In genomic region chr13:45242070-45242469, GRCh38 we compare ENCODE assay signal across 12 cellular contexts. TPM values are rescaled to one million over a fixed set of nuclear protein-coding genes. Genes with fewer than 3 reads are reported as not detected.
DNase-seq lines count a peak whose midpoint lies in the region; ATAC-seq and TF ChIP-seq lines count a peak whose summit lies in the region.
"Had no signal": no experiment of that assay in that cellular context is flagged by ENCODE, and none has a peak within 500 bp of the region (broad histone marks: within the 10 kb centered on the region; RNA-seq: fewer than 3 reads in every experiment).

No MANE protein-coding gene starts in this region.

- BruUV-seq in OCI-LY7 (replicated peaks; lab: Mats Ljungman, UMichigan): no TSS peak

- no peak overlapping the region for H3K4me3 Mint-ChIP-seq in activated T-helper 1 cell treated with anti-CD3 and anti-CD28 coated beads, Interleukin-12 subunit alpha, Interleukin-12 subunit beta, Interleukin-2, Interleukin-4 antibody, amounts not matched to agents 30 ng/mL and 10 ng/mL and 1 ng/mL, durations not matched to agents 14 hours and 24 hours and 36 hours

- H2AFZ ChIP-seq in OCI-LY7 (ENCODE audit: low read length): no peak overlapping the region

- no peaks in the 10 kb centered on the region for H3K79me2 ChIP-seq in OCI-LY7 (ENCODE audit: insufficient read depth, low read depth, low read length)

- H3K27ac ChIP-seq in psoas muscle (peak overlapping the region; percentile 40), OCI-LY7 (ENCODE audit: low read depth, low read length, poor library complexity, severe bottlenecking) (no peak overlapping the region)

- no peaks in the 10 kb centered on the region for H3K9me3 Mint-ChIP-seq in activated T-helper 1 cell treated with anti-CD3 and anti-CD28 coated beads, Interleukin-12 subunit alpha, Interleukin-12 subunit beta, Interleukin-2, Interleukin-4 antibody, amounts not matched to agents 30 ng/mL and 10 ng/mL and 1 ng/mL, durations not matched to agents 14 hours and 24 hours and 36 hours

- no peak overlapping the region for H3K4me2 ChIP-seq in OCI-LY7 (ENCODE audit: low read length)

- H3K27ac Mint-ChIP-seq in activated T-helper 1 cell treated with anti-CD3 and anti-CD28 coated beads, Interleukin-12 subunit alpha, Interleukin-12 subunit beta, Interleukin-2, Interleukin-4 antibody, amounts not matched to agents 30 ng/mL and 10 ng/mL and 1 ng/mL, durations not matched to agents 14 hours and 24 hours and 36 hours: no peak overlapping the region

- POLR2A ChIA-PET in OCI-LY7 (lab: Charles Lee): interaction anchor here (0.6 to 1.0 kb wide), 2 partner anchors 18 kb away, joined by 3 read pairs; no protein-coding TSS in a partner anchor

- DNase-seq in H4 (ENCODE audit: low spot score) (peak; percentile 12), RPMI8226 (peak; percentile 25), fibroblast of the aortic adventitia (ENCODE audit: low read depth) (peak; percentile 64), psoas muscle (no peak), OCI-LY7 (ENCODE audit: low spot score) (no peak)
- no peak for DNase-seq in activated T-helper 1 cell treated with anti-CD3 and anti-CD28 coated beads, Interleukin-12 subunit alpha, Interleukin-12 subunit beta, Interleukin-2, Interleukin-4 antibody, amounts not matched to agents 30 ng/mL and 10 ng/mL and 1 ng/mL, durations not matched to agents 14 hours and 24 hours and 36 hours (ENCODE audit: low spot score)
- DNase-seq: kidney glomerular epithelial cell; NCI-H2081 treated with DMSO at 0.1 percent for 48 hours; stimulated activated CD4-positive, alpha-beta T cell treated with anti-CD3 and anti-CD28 coated beads, Interleukin-4, amount 100 ng/mL, for 24 hours; T1000 had no signal

- TF ChIP-seq CTCF in fibroblast of the aortic adventitia (IDR thresholded peaks at IDR 0.05; ENCODE audit: insufficient read depth, low read length) (no peak), psoas muscle (IDR thresholded peaks at IDR 0.05) (no peak), OCI-LY7 (conservative IDR thresholded peaks at IDR 0.05; ENCODE audit: low read length) (no peak)

- H3K9me2 ChIP-seq in OCI-LY7 (ENCODE audit: insufficient read depth, low read length): no peaks in the 10 kb centered on the region

- H4K20me1 ChIP-seq in OCI-LY7 (ENCODE audit: insufficient read depth, low read length): no peaks in the 10 kb centered on the region

- peak; percentile 43 to 88 (median 81) for ATAC-seq in psoas muscle
- ATAC-seq in GM21423 (IDR thresholded peaks at IDR 0.05; ENCODE audit: unreplicated experiment): no peak
- no peak for ATAC-seq in HG02610 (IDR thresholded peaks at IDR 0.05; ENCODE audit: unreplicated experiment)

- H3K9me3 ChIP-seq in psoas muscle (no peaks in the 10 kb centered on the region), OCI-LY7 (ENCODE audit: low read length) (no peaks in the 10 kb centered on the region)

- H3K4me1 ChIP-seq in psoas muscle: peaks cover 26% of the 10 kb centered on the region
- H3K4me1 ChIP-seq in OCI-LY7 (ENCODE audit: insufficient read depth, low read length, poor library complexity, severe bottlenecking): no peaks in the 10 kb centered on the region

- H3K36me3 ChIP-seq in psoas muscle (ENCODE audit: insufficient read depth in 1 of 2, low read depth in 1 of 2): no peaks in the 10 kb centered on the region
- no peaks in the 10 kb centered on the region for H3K36me3 ChIP-seq in OCI-LY7 (ENCODE audit: insufficient read depth, low read length)

- H3K4me3 ChIP-seq in fibroblast of the aortic adventitia (ENCODE audit: low read depth, low read length) (no peak overlapping the region), psoas muscle (peak overlapping the region; percentile 0), OCI-LY7 (ENCODE audit: low read depth, low read length, poor library complexity, severe bottlenecking) (no peak overlapping the region)

- no peaks in the 10 kb centered on the region for H3K27me3 Mint-ChIP-seq in activated T-helper 1 cell treated with anti-CD3 and anti-CD28 coated beads, Interleukin-12 subunit alpha, Interleukin-12 subunit beta, Interleukin-2, Interleukin-4 antibody, amounts not matched to agents 30 ng/mL and 10 ng/mL and 1 ng/mL, durations not matched to agents 14 hours and 24 hours and 36 hours (ENCODE audit: insufficient read depth)

- intact Hi-C loops in psoas muscle (cut with DNase I): no loop called here
- intact Hi-C loops in activated T-helper 1 cell treated with anti-CD3 and anti-CD28 coated beads, Interleukin-12 subunit alpha, Interleukin-12 subunit beta, Interleukin-2, Interleukin-4 antibody, amounts not matched to agents 30 ng/mL and 10 ng/mL and 1 ng/mL, durations not matched to agents 14 hours and 24 hours and 36 hours (cut with micrococcal nuclease): no loop called here
- intact Hi-C loops in OCI-LY7 (cut with micrococcal nuclease; ENCODE audit: unreplicated experiment): no loop called here

- H3K36me3 Mint-ChIP-seq in activated T-helper 1 cell treated with anti-CD3 and anti-CD28 coated beads, Interleukin-12 subunit alpha, Interleukin-12 subunit beta, Interleukin-2, Interleukin-4 antibody, amounts not matched to agents 30 ng/mL and 10 ng/mL and 1 ng/mL, durations not matched to agents 14 hours and 24 hours and 36 hours (ENCODE audit: low read depth): no peaks in the 10 kb centered on the region

- no peaks in the 10 kb centered on the region for H3K4me1 Mint-ChIP-seq in activated T-helper 1 cell treated with anti-CD3 and anti-CD28 coated beads, Interleukin-12 subunit alpha, Interleukin-12 subunit beta, Interleukin-2, Interleukin-4 antibody, amounts not matched to agents 30 ng/mL and 10 ng/mL and 1 ng/mL, durations not matched to agents 14 hours and 24 hours and 36 hours (ENCODE audit: low read depth)

- CTCF ChIA-PET in OCI-LY7 (lab: Charles Lee; ENCODE audit: unreplicated experiment): no interaction called here

- H3K27me3 ChIP-seq in psoas muscle (ENCODE audit: insufficient read depth in 3 of 3, low read length in 2 of 3): no peaks in the 10 kb centered on the region

- WGBS in psoas muscle, 3 donors: 5 to 12% (median 8%) methylated on average over 3 of the region's 3 CpGs

RNA-seq across cellular contexts. Expression of gene KCTD4, which starts 41.2 kb away (rescaled TPM):
- total RNA-seq in H4 (2014; rRNA removed; shearing (Covaris generic)): not detected in 2 replicates
- total RNA-seq in fibroblast of the aortic adventitia (ENCODE audit: low replicate concordance) (not detected in 2 replicates), psoas muscle (not detected), OCI-LY7 (2022) (not detected in 2 replicates)
- polyA plus RNA-seq in psoas muscle: under 1 TPM in 1 of 3 donors, not detected in 2; 0.08 TPM
- total RNA-seq in activated T-helper 1 cell treated with anti-CD3 and anti-CD28 coated beads, Interleukin-12 subunit alpha, Interleukin-12 subunit beta, Interleukin-2, Interleukin-4 antibody, amounts not matched to agents 30 ng/mL and 10 ng/mL and 1 ng/mL, durations not matched to agents 14 hours and 24 hours and 36 hours: not detected in 2 replicates
- total RNA-seq in OCI-LY7 (2014; rRNA removed; shearing (Covaris generic)): not detected in 2 replicates

Comparison
In these comparisons a context has a peak if more than half of its experiments do, and no peak if none do; other contexts are left out.
1. DNase-seq: peak in H4 (single experiment), RPMI8226 (single experiment) and fibroblast of the aortic adventitia (single experiment); none in psoas muscle (0 of 2), activated T-helper 1 cell treated with anti-CD3 and anti-CD28 coated beads, Interleukin-12 subunit alpha, Interleukin-12 subunit beta, Interleukin-2, Interleukin-4 antibody, amounts not matched to agents 30 ng/mL and 10 ng/mL and 1 ng/mL, durations not matched to agents 14 hours and 24 hours and 36 hours (single experiment) and OCI-LY7 (single experiment).
2. ATAC-seq: peak in psoas muscle (4 of 4); none in GM21423 (single experiment) and HG02610 (single experiment).